Comparison of ENCODE assay signal across 17 cellular contexts in the genomic region with DNA sequence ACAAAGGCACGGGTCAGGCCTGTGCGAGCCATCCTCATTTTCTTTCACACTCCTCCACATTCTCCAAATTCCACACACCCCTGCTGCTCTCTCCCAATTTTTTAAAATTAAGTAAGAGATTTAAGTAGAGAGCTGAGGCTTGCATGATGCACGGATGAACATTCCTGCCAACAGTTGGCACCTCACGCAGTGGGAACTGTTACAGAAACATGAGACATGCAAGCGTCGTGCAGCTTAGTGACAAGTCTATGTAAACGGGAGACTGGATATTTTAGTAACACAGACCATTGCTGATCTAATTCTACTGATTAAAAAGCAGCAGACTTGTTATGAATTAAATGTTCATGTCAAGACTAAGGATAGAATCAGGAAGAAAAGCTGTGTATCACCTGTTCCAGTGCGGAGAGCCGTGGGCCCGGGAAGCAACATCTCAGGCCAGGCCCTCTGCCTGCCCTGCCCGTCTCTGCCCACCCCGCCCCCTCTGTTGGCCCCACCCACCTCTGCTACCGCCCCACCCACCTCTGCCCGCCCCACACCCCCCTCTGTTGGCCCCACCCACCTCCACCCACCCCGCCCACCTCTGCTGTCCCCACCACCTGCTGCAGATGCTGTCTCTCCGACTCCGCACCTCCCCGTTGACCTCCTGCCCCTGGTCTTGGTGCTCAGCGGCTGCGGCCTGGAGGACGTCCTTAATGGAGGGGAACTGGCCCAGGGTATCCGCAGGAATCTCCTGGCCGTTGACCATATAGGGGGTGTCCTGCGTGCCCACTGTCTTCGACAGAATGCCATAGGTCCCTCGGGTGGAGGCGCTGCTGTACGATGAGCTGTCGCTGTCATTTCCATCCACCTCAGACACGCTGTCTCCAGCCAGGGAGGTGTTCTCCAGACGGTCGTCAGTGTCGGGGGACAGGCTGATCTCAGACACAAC. TPM values are rescaled to one million over a fixed set of nuclear protein-coding genes. Genes with fewer than 3 reads are reported as not detected.
A peak's percentile ranks its signal among the peaks of the same experiment; 100 is the strongest.
DNase-seq lines count a peak whose midpoint lies in the region; ATAC-seq and TF ChIP-seq lines count a peak whose summit lies in the region.
"Had no signal": no experiment of that assay in that cellular context is flagged by ENCODE, and none has a peak within 500 bp of the region (broad histone marks: within the 10 kb centered on the region; RNA-seq: fewer than 3 reads in every experiment).

No MANE protein-coding gene starts in this region.

- no peak for TF ChIP-seq CTCF in Calu3 (IDR thresholded peaks at IDR 0.05; ENCODE audit: unreplicated experiment)
- no peak for TF ChIP-seq CTCF in RWPE1 (conservative IDR thresholded peaks at IDR 0.05; ENCODE audit: low read depth)
- no peak for TF ChIP-seq CTCF in BE2C (IDR thresholded peaks at IDR 0.05; ENCODE audit: low read depth, low read length)
- TF ChIP-seq CTCF in GM10266 (IDR thresholded peaks at IDR 0.05; ENCODE audit: control insufficient read depth, insufficient read depth, low read depth, missing control alignments) = no peak

- H3K4me1 Mint-ChIP-seq in Calu3 (ENCODE audit: low read depth, unreplicated experiment) = no peaks in the 10 kb centered on the region

- in situ Hi-C loops in ACHN (cut with HindIII; ENCODE audit: low pct_ligation_motif_present, low pct_unique_long_range_greater_than_20kb, low sequenced_read_pairs) = no loop called here

- no peak overlapping the region for H3K4me3 Mint-ChIP-seq in Calu3 (ENCODE audit: low read depth, unreplicated experiment)
- H3K4me3 Mint-ChIP-seq: activated naive CD8-positive, alpha-beta T cell treated with anti-CD3 and anti-CD28 coated beads, Interleukin-2, amount 10 ng/mL, durations not matched to agents 7 days and 5 days had no signal

- no peaks in the 10 kb centered on the region for H3K27me3 Mint-ChIP-seq in Calu3 (ENCODE audit: unreplicated experiment)
- H3K27me3 Mint-ChIP-seq: activated naive CD8-positive, alpha-beta T cell treated with anti-CD3 and anti-CD28 coated beads, Interleukin-2, amount 10 ng/mL, durations not matched to agents 7 days and 5 days had no signal

- H3K4me3 ChIP-seq in BE2C (ENCODE audit: low read depth, low read length) = no peak overlapping the region
- H3K4me3 ChIP-seq: MG63, sigmoid colon, thoracic aorta had no signal

- POLR2A ChIA-PET in RWPE1 (lab: Yijun Ruan, JAX; ENCODE audit: low non-redundant PET) = no interaction called here

- H3K9me3 Mint-ChIP-seq in Calu3 (ENCODE audit: low read depth, unreplicated experiment) = no peaks in the 10 kb centered on the region
- H3K9me3 Mint-ChIP-seq: activated naive CD8-positive, alpha-beta T cell treated with anti-CD3 and anti-CD28 coated beads, Interleukin-2, amount 10 ng/mL, durations not matched to agents 7 days and 5 days had no signal

- intact Hi-C loops in Calu3 (cut with micrococcal nuclease; ENCODE audit: unreplicated experiment) = no loop called here

- H3K4me1 ChIP-seq in BE2C = no peaks in the 10 kb centered on the region
- H3K4me1 ChIP-seq: sigmoid colon had no signal

- H3K27ac Mint-ChIP-seq in Calu3 (ENCODE audit: unreplicated experiment) = no peak overlapping the region
- H3K27ac Mint-ChIP-seq: activated naive CD8-positive, alpha-beta T cell treated with anti-CD3 and anti-CD28 coated beads, Interleukin-2, amount 10 ng/mL, durations not matched to agents 7 days and 5 days had no signal

- DNase-seq in ACHN (peak; percentile 14), Calu3 (no peak), RWPE1 (ENCODE audit: low spot score) (peak; percentile 42), inferior parietal cortex (ENCODE audit: extremely low spot score) (peak; percentile 42), BE2C (no peak), GM10266 (ENCODE audit: extremely low spot score) (no peak)
- DNase-seq in activated CD8-positive, alpha-beta memory T cell treated with anti-CD3 and anti-CD28 coated beads for 24 hours = no peak
- DNase-seq: activated naive CD8-positive, alpha-beta T cell treated with anti-CD3 and anti-CD28 coated beads, Interleukin-2, amount 10 ng/mL, durations not matched to agents 7 days and 5 days; activated T-cell treated with anti-CD3 and anti-CD28 coated beads for 4 hours; C1 segment of cervical spinal cord; GOT3; MG63; NCI-H1694; sigmoid colon; T-helper 9 cell had no signal

- no peak for ATAC-seq in HG03039 (IDR thresholded peaks at IDR 0.05; ENCODE audit: unreplicated experiment)

- H3K9me3 ChIP-seq in BE2C = no peaks in the 10 kb centered on the region
- H3K9me3 ChIP-seq: sigmoid colon, thoracic aorta had no signal

- H3K36me3 Mint-ChIP-seq in Calu3 (ENCODE audit: insufficient read depth, unreplicated experiment) = peaks cover 89% of the 10 kb centered on the region

- BruUV-seq in Calu3 (replicated peaks; lab: Mats Ljungman, UMichigan) = TSS peak; percentile 78

- no peak overlapping the region for H3K27ac ChIP-seq in RWPE1
- H3K27ac ChIP-seq: sigmoid colon, thoracic aorta had no signal

- CTCF ChIA-PET in Calu3 (lab: Charles Lee) (interaction anchor here (0.6 kb wide), 1 partner anchor 74 kb away, joined by 4 read pairs; no protein-coding TSS in a partner anchor), RWPE1 (lab: Yijun Ruan, JAX) (interaction anchor here (0.5 to 0.6 kb wide), 2 partner anchors 86 to 209 kb away, joined by 3 read pairs; no protein-coding TSS in a partner anchor)

- H3K36me3 ChIP-seq in BE2C = peaks cover 57% of the 10 kb centered on the region

- no peaks in the 10 kb centered on the region for H3K27me3 ChIP-seq in BE2C
- H3K27me3 ChIP-seq: MG63, sigmoid colon had no signal

RNA-seq across cellular contexts. Expression of a gene that starts 21.1 kb away (rescaled TPM):
- total RNA-seq in Calu3 (2022) = 116 and 117 TPM in 2 replicates
- 46.7 TPM for polyA plus RNA-seq in BE2C (2012; ENCODE audit: insufficient read depth, insufficient read length, low read depth)

RNA-seq across cellular contexts. Expression of a gene that starts 45.9 kb away (rescaled TPM):
- total RNA-seq in Calu3 (2022) = 175 and 190 TPM in 2 replicates
- 120 TPM for polyA plus RNA-seq in BE2C (2012; ENCODE audit: insufficient read depth, insufficient read length, low read depth)

Comparison
In these comparisons a context has a peak if more than half of its experiments do, and no peak if none do; other contexts are left out.
1. DNase-seq: peak in ACHN (single experiment), RWPE1 (single experiment) and inferior parietal cortex (single experiment); none in Calu3 (single experiment), BE2C (single experiment), GM10266 (single experiment) and activated CD8-positive, alpha-beta memory T cell treated with anti-CD3 and anti-CD28 coated beads for 24 hours (single experiment).